ENCODE assay signal across 1 cellular context in the genomic region with DNA sequence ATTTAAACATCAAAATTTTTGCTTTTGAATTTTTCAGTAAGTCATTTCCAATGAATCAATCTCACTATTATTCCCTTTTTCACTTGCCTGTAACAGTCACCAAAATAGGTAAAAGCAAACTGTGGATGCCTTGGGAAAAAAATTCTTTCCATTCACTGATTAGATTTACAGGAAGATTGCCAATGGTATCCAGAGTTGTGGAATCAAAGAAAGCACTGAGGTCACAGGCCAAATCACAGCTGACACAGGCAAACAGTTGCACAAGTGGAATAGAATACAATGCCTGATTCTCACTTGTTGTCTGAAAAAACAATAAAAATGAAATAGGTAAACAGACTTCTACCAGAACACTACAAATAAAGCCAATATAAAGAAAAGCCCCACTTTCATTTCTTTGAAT.
TF ChIP-seq lines count a peak whose summit lies in the region.

No MANE protein-coding gene starts in this region.

TF ChIP-seq in HepG2, 621 proteins besides CTCF, POLR2A, EP300 and RAD21 (continued from another document):
- TF ChIP-seq, protein P1, sequence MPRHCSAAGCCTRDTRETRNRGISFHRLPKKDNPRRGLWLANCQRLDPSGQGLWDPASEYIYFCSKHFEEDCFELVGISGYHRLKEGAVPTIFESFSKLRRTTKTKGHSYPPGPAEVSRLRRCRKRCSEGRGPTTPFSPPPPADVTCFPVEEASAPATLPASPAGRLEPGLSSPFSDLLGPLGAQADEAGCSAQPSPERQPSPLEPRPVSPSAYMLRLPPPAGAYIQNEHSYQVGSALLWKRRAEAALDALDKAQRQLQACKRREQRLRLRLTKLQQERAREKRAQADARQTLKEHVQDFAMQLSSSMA (CRISPR knock-in tag; IDR thresholded peaks at IDR 0.05) = no peak
- no peak for TF ChIP-seq SOX13 (IDR thresholded peaks at IDR 0.05)
- peak in 1 of 2 experiments; percentile 43; a peak in 2 of 4 replicates for TF ChIP-seq SOX13 (CRISPR knock-in tag; conservative IDR thresholded peaks at IDR 0.05 in 1 of 2, IDR thresholded peaks at IDR 0.05 in 1 of 2)
- TF ChIP-seq NR2F6 (IDR thresholded peaks at IDR 0.05) = peak; percentile 24; the same call in 1 of the 2 replicates
- TF ChIP-seq NR2F6 (CRISPR knock-in tag; IDR thresholded peaks at IDR 0.05) = no peak
